Comparison of ENCODE assay signal across 7 cellular contexts in genomic region chr21:30408782-30409494, GRCh38. TPM values are rescaled to one million over a fixed set of nuclear protein-coding genes. Genes with fewer than 3 reads are reported as not detected.
DNase-seq lines count a peak whose midpoint lies in the region; ATAC-seq lines count a peak whose summit lies in the region.
"Had no signal": no experiment of that assay in that cellular context is flagged by ENCODE, and none has a peak within 500 bp of the region (broad histone marks: within the 10 kb centered on the region; RNA-seq: fewer than 3 reads in every experiment).

No MANE protein-coding gene starts in this region.

- DNase-seq in DMS53 (lab: John Stamatoyannopoulos, UW) (peak; percentile 96), NCI-H1105 (lab: John Stamatoyannopoulos, UW) (peak; percentile 65), amniotic epithelial cell (ENCODE audit: low read depth) (peak; percentile 19), non-pigmented ciliary epithelial cell (ENCODE audit: low read depth) (peak; percentile 2), immature natural killer cell (no peak)

- H3K4me1 Mint-ChIP-seq in immature natural killer cell, result no peaks in the 10 kb centered on the region
- H3K4me1 Mint-ChIP-seq: IgD-negative memory B cell had no signal

- peaks cover 0 to 4% (median 4%) of the 10 kb centered on the region in 3 donors for H3K36me3 Mint-ChIP-seq in immature natural killer cell
- H3K36me3 Mint-ChIP-seq: IgD-negative memory B cell had no signal

- ATAC-seq in HG02571 (IDR thresholded peaks at IDR 0.05; ENCODE audit: unreplicated experiment), result no peak

- no peak overlapping the region for H3K27ac Mint-ChIP-seq in immature natural killer cell
- H3K27ac Mint-ChIP-seq: IgD-negative memory B cell had no signal

- H3K9me3 Mint-ChIP-seq in immature natural killer cell, result peaks cover 6 to 29% (median 18%) of the 10 kb centered on the region in 6 donors

- peaks cover 0 to 4% (median 0%) of the 10 kb centered on the region in 3 donors for H3K27me3 Mint-ChIP-seq in immature natural killer cell (ENCODE audit: low read depth in 3 of 3)
- H3K27me3 Mint-ChIP-seq: IgD-negative memory B cell had no signal

- no peak overlapping the region for H3K4me3 Mint-ChIP-seq in immature natural killer cell
- H3K4me3 Mint-ChIP-seq: IgD-negative memory B cell had no signal

RNA-seq across cellular contexts. Expression of gene KRTAP13-1, which starts 13.1 kb away (rescaled TPM):
- not detected for polyA plus RNA-seq in immature natural killer cell
- polyA plus RNA-seq: IgD-negative memory B cell had no signal

RNA-seq across cellular contexts. Expression of gene KRTAP13-3, which starts 16.8 kb away (rescaled TPM):
- polyA plus RNA-seq in immature natural killer cell, result not detected
- polyA plus RNA-seq: IgD-negative memory B cell had no signal

RNA-seq across cellular contexts. Expression of gene KRTAP13-4, which starts 21.1 kb away (rescaled TPM):
- not detected for polyA plus RNA-seq in immature natural killer cell
- polyA plus RNA-seq: IgD-negative memory B cell had no signal

RNA-seq across cellular contexts. Expression of gene KRTAP15-1, which starts 31.1 kb away (rescaled TPM):
- polyA plus RNA-seq in immature natural killer cell, result not detected
- polyA plus RNA-seq: IgD-negative memory B cell had no signal

RNA-seq across cellular contexts. Expression of gene KRTAP13-2, which starts 36.9 kb away (rescaled TPM):
- not detected for polyA plus RNA-seq in immature natural killer cell
- polyA plus RNA-seq: IgD-negative memory B cell had no signal

Comparison
In these comparisons a context has a peak if more than half of its experiments do, and no peak if none do; other contexts are left out.
1. DNase-seq: peak in DMS53 (single experiment), NCI-H1105 (single experiment), amniotic epithelial cell (single experiment) and non-pigmented ciliary epithelial cell (single experiment); none in immature natural killer cell (0 of 3).